In the genomic region with DNA sequence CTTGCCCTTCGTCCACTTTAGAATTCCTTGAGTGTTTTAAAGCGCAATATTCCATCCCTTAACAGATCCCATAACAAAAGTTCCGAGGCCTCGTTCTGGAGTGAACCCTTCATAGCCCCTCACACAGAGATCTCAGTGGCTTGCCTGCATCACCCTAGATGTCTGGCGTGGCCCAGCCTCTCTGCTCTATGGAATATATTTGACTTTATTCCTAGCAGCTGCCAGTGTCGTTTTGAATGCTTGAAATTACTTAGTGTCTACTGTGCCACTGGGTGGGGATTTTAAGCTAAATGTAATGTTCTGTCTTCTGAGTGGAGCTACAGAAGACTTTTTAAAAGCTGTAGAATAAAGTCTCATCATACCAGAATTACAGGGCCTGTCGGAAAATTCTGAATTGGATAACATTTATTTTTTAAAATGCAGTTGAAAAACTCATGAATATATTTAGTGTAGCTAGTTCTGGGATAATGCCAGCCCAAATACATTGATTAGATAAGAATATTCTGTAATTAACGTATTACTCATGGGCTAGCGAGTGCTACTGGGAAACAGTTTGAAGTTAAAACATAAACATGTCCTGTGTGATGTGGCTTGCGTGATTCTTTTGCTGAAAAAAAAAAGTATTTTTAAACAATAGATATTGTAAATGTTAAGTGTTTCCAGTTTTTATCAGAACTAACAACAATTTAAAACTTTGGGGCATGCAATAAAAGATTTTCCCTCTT, we compare ENCODE assay signal across 20 cellular contexts.
DNase-seq lines count a peak whose midpoint lies in the region; ATAC-seq and TF ChIP-seq lines count a peak whose summit lies in the region.
"Had no signal": no experiment of that assay in that cellular context is flagged by ENCODE, and none has a peak within 500 bp of the region (broad histone marks: within the 10 kb centered on the region; RNA-seq: fewer than 3 reads in every experiment).

No MANE protein-coding gene starts in this region.

- no peak overlapping the region for H3K4me3 ChIP-seq in heart right ventricle
- no peak overlapping the region for H3K4me3 ChIP-seq in neural progenitor cell
- H3K4me3 ChIP-seq in adrenal gland = no peak overlapping the region
- H3K4me3 ChIP-seq in Karpas-422 (ENCODE audit: low read length) = no peak overlapping the region
- H3K4me3 ChIP-seq: SK-N-MC, thyroid gland had no signal

- H3K27me3 ChIP-seq in heart right ventricle = no peaks in the 10 kb centered on the region
- H3K27me3 ChIP-seq in neural progenitor cell = no peaks in the 10 kb centered on the region
- no peaks in the 10 kb centered on the region for H3K27me3 ChIP-seq in adrenal gland
- H3K27me3 ChIP-seq in Karpas-422 (ENCODE audit: low read length) = no peaks in the 10 kb centered on the region
- H3K27me3 ChIP-seq: thyroid gland had no signal

- peaks cover 3 to 69% (median 40%) of the 10 kb centered on the region in 9 donors for H3K4me1 ChIP-seq in heart right ventricle
- peaks cover 80% of the 10 kb centered on the region for H3K4me1 ChIP-seq in neural progenitor cell
- peaks cover 14 to 39% of the 10 kb centered on the region in 2 donors for H3K4me1 ChIP-seq in adrenal gland (replicated peaks in 1 of 2)
- H3K4me1 ChIP-seq in Karpas-422 (ENCODE audit: low read length) = no peaks in the 10 kb centered on the region

- no peaks in the 10 kb centered on the region for H3K79me2 ChIP-seq in neural progenitor cell (ENCODE audit: low read depth)
- no peaks in the 10 kb centered on the region for H3K79me2 ChIP-seq in Karpas-422 (ENCODE audit: low read length)

- H2AFZ ChIP-seq in neural progenitor cell (replicated peaks) (no peak overlapping the region), Karpas-422 (ENCODE audit: low read length) (no peak overlapping the region)

- H3K4me2 ChIP-seq in neural progenitor cell (peak overlapping the region; percentile 33), Karpas-422 (ENCODE audit: low read depth, low read length, poor library complexity, severe bottlenecking) (no peak overlapping the region)

- ATAC-seq in heart right ventricle (peak in 6 of 8 donors; percentile 37 to 67 (median 51)), Right ventricle myocardium inferior (no peak), left ventricle myocardium superior (peak; percentile 55)
- ATAC-seq in activated CD8-positive, alpha-beta T cell treated with anti-CD3 and anti-CD28 coated beads, Interleukin-2, amount 10 ng/mL, durations not matched to agents 7 days and 5 days = no peak
- ATAC-seq: activated T-cell treated with anti-CD3 and anti-CD28 coated beads, Interleukin-2, amount 50 U/mL, for 4 hours; naive thymus-derived CD4-positive, alpha-beta T cell had no signal

- peak overlapping the region; percentile 88 for H3K27ac Mint-ChIP-seq in neural progenitor cell
- no peak overlapping the region for H3K27ac Mint-ChIP-seq in activated CD8-positive, alpha-beta T cell treated with anti-CD3 and anti-CD28 coated beads, Interleukin-2, amount 10 ng/mL, durations not matched to agents 7 days and 5 days
- H3K27ac Mint-ChIP-seq: naive thymus-derived CD4-positive, alpha-beta T cell had no signal

- H3K9ac ChIP-seq in neural progenitor cell (no peak overlapping the region), Karpas-422 (ENCODE audit: low read length) (no peak overlapping the region)

- CTCF ChIA-PET in activated CD8-positive, alpha-beta T cell treated with anti-CD3 and anti-CD28 coated beads, Interleukin-2, amount 10 ng/mL, durations not matched to agents 7 days and 5 days (lab: Charles Lee) = interaction anchor here (3.1 kb wide), 1 partner anchor 134 kb away, joined by 24 read pairs; no protein-coding TSS in a partner anchor

- H3K9me3 ChIP-seq in heart right ventricle (no peaks in the 10 kb centered on the region), neural progenitor cell (ENCODE audit: low read depth) (no peaks in the 10 kb centered on the region), adrenal gland (replicated peaks in 1 of 3) (no peaks in the 10 kb centered on the region), Karpas-422 (ENCODE audit: low read length) (no peaks in the 10 kb centered on the region)
- H3K9me3 ChIP-seq: thyroid gland had no signal

- no peaks in the 10 kb centered on the region for H3K27me3 Mint-ChIP-seq in neural progenitor cell (ENCODE audit: insufficient read depth, low read depth)
- no peaks in the 10 kb centered on the region for H3K27me3 Mint-ChIP-seq in activated CD8-positive, alpha-beta T cell treated with anti-CD3 and anti-CD28 coated beads, Interleukin-2, amount 10 ng/mL, durations not matched to agents 7 days and 5 days (ENCODE audit: low read depth)
- H3K27me3 Mint-ChIP-seq: naive thymus-derived CD4-positive, alpha-beta T cell had no signal

- peaks cover 2% of the 10 kb centered on the region for H3K36me3 Mint-ChIP-seq in neural progenitor cell
- peaks cover 26% of the 10 kb centered on the region for H3K36me3 Mint-ChIP-seq in activated CD8-positive, alpha-beta T cell treated with anti-CD3 and anti-CD28 coated beads, Interleukin-2, amount 10 ng/mL, durations not matched to agents 7 days and 5 days (ENCODE audit: low read depth)

- no peak overlapping the region for H3K4me3 Mint-ChIP-seq in neural progenitor cell
- H3K4me3 Mint-ChIP-seq in activated CD8-positive, alpha-beta T cell treated with anti-CD3 and anti-CD28 coated beads, Interleukin-2, amount 10 ng/mL, durations not matched to agents 7 days and 5 days = no peak overlapping the region
- H3K4me3 Mint-ChIP-seq: activated T-cell treated with anti-CD3 and anti-CD28 coated beads, Interleukin-2, amount 50 U/mL, for 4 hours; naive thymus-derived CD4-positive, alpha-beta T cell had no signal

- H3K36me3 ChIP-seq in heart right ventricle = peaks cover 0 to 41% (median 5%) of the 10 kb centered on the region in 9 donors
- H3K36me3 ChIP-seq in neural progenitor cell = no peaks in the 10 kb centered on the region
- H3K36me3 ChIP-seq in adrenal gland (replicated peaks in 1 of 2) = peaks cover 0 to 3% of the 10 kb centered on the region in 2 donors
- H3K36me3 ChIP-seq in Karpas-422 (ENCODE audit: insufficient read depth, low read length) = no peaks in the 10 kb centered on the region
- H3K36me3 ChIP-seq: thyroid gland had no signal

- peak overlapping the region in 8 of 10 donors; percentile 8 to 73 (median 34) for H3K27ac ChIP-seq in heart right ventricle
- peak overlapping the region; percentile 70 for H3K27ac ChIP-seq in neural progenitor cell
- peak overlapping the region in 2 of 5 donors; percentile 2 to 19 for H3K27ac ChIP-seq in adrenal gland
- H3K27ac ChIP-seq in Karpas-422 (ENCODE audit: low read length) = no peak overlapping the region
- H3K27ac ChIP-seq: SK-N-MC, thyroid gland had no signal

- peaks cover 14% of the 10 kb centered on the region for H3F3A ChIP-seq in neural progenitor cell (ENCODE audit: low read depth)

- no peak for DNase-seq in heart right ventricle
- DNase-seq in Right ventricle myocardium inferior (ENCODE audit: missing footprints) = no peak
- DNase-seq in left ventricle myocardium superior = no peak
- no peak for DNase-seq in neural progenitor cell (ENCODE audit: low spot score)
- no peak for DNase-seq in activated CD8-positive, alpha-beta T cell treated with anti-CD3 and anti-CD28 coated beads, Interleukin-2, amount 10 ng/mL, durations not matched to agents 7 days and 5 days
- DNase-seq in adrenal gland = no peak
- no peak for DNase-seq in COLO829 (ENCODE audit: low spot score)
- DNase-seq in Karpas-422 = no peak
- DNase-seq: activated CD4-positive, alpha-beta T cell treated with anti-CD3 and anti-CD28 coated beads, Interleukin-2, amount 50 U/mL, for 1 hour; activated T-cell treated with anti-CD3 and anti-CD28 coated beads, Interleukin-2, amount 50 U/mL, for 4 hours; kidney glomerular epithelial cell; MM.1S; naive thymus-derived CD4-positive, alpha-beta T cell; NCI-H2029; NCI-H524; retina; stimulated activated CD4-positive, alpha-beta T cell treated with anti-CD3 and anti-CD28 coated beads, Interleukin-4, amount 100 ng/mL, for 1 hour; stimulated activated CD8-positive, alpha-beta memory T cell treated with anti-CD3 and anti-CD28 coated beads, Interleukin-4, amount 100 ng/mL, for 48 hours; thyroid gland had no signal

- H3K4me1 Mint-ChIP-seq in neural progenitor cell = peaks cover 49% of the 10 kb centered on the region
- H3K4me1 Mint-ChIP-seq in activated CD8-positive, alpha-beta T cell treated with anti-CD3 and anti-CD28 coated beads, Interleukin-2, amount 10 ng/mL, durations not matched to agents 7 days and 5 days (ENCODE audit: low read depth) = peaks cover 32% of the 10 kb centered on the region

- no peaks in the 10 kb centered on the region for H3K9me2 ChIP-seq in Karpas-422 (replicated peaks; ENCODE audit: insufficient read depth, low read length)

- no peaks in the 10 kb centered on the region for H4K20me1 ChIP-seq in neural progenitor cell (ENCODE audit: low read depth)
- H4K20me1 ChIP-seq in Karpas-422 (ENCODE audit: insufficient read depth, low read depth, low read length) = no peaks in the 10 kb centered on the region

- intact Hi-C loops in heart right ventricle (cut with DNase I) = loop anchor here in 2 of 10 donors (10.0 kb wide), 1 partner anchor 130 kb away; a partner anchor contains a TSS
- intact Hi-C loops in Right ventricle myocardium inferior (cut with DNase I) = no loop called here
- intact Hi-C loops in left ventricle myocardium superior (cut with micrococcal nuclease) = loop anchor here (10.0 kb wide), 1 partner anchor 130 kb away; a partner anchor contains a TSS
- intact Hi-C loops in adrenal gland (cut with DNase I) = no loop called here

- no peaks in the 10 kb centered on the region for H3K9me3 Mint-ChIP-seq in neural progenitor cell
- H3K9me3 Mint-ChIP-seq in activated CD8-positive, alpha-beta T cell treated with anti-CD3 and anti-CD28 coated beads, Interleukin-2, amount 10 ng/mL, durations not matched to agents 7 days and 5 days (ENCODE audit: insufficient read depth) = no peaks in the 10 kb centered on the region
- H3K9me3 Mint-ChIP-seq: activated T-cell treated with anti-CD3 and anti-CD28 coated beads, Interleukin-2, amount 50 U/mL, for 4 hours; naive thymus-derived CD4-positive, alpha-beta T cell had no signal

- no peak for TF ChIP-seq POLR2A in adrenal gland (IDR thresholded peaks at IDR 0.05)

- TF ChIP-seq CTCF in heart right ventricle (IDR thresholded peaks at IDR 0.05) (no peak), neural progenitor cell (IDR thresholded peaks at IDR 0.05) (no peak), adrenal gland (IDR thresholded peaks at IDR 0.05) (no peak)

- POLR2A ChIA-PET in activated CD8-positive, alpha-beta T cell treated with anti-CD3 and anti-CD28 coated beads, Interleukin-2, amount 10 ng/mL, durations not matched to agents 7 days and 5 days (lab: Charles Lee) = no interaction called here

- WGBS in heart right ventricle, 2 donors = 63 to 64% methylated on average over 10 of the region's 10 CpGs
- WGBS in adrenal gland, 4 donors = 66 to 80% (median 79%) methylated on average over 10 of the region's 10 CpGs

Comparison
In these comparisons a context has a peak if more than half of its experiments do, and no peak if none do; other contexts are left out.
1. ATAC-seq: peak in heart right ventricle (6 of 8) and left ventricle myocardium superior (single experiment); none in Right ventricle myocardium inferior (single experiment) and activated CD8-positive, alpha-beta T cell treated with anti-CD3 and anti-CD28 coated beads, Interleukin-2, amount 10 ng/mL, durations not matched to agents 7 days and 5 days (single experiment).